In the genomic region with DNA sequence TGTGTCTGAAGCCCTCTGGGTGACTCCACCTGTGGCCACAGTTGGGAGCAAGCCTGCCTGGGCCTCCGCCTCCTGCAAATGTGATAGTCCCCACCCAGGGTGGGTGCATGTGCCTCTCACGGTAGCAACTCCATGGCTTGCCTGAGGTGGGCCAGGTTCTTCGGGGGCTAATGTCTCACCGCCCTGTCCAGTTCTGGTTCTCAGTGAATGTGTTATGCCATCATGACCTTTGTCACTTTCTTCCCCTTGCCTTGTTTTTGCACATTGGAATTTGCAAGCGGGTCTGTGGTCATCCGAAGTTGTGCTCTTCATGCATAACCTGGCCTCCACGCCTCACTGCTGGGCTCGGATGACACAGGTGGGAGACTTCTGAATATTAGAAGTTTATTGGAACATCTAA, we compare ENCODE assay signal across 21 cellular contexts. TPM values are rescaled to one million over a fixed set of nuclear protein-coding genes. Genes with fewer than 3 reads are reported as not detected.
DNase-seq lines count a peak whose midpoint lies in the region; ATAC-seq, FAIRE-seq and TF ChIP-seq lines count a peak whose summit lies in the region.
"Had no signal": no experiment of that assay in that cellular context is flagged by ENCODE, and none has a peak within 500 bp of the region (broad histone marks: within the 10 kb centered on the region; RNA-seq: fewer than 3 reads in every experiment).

No MANE protein-coding gene starts in this region.

- no peak overlapping the region for H4K5ac ChIP-seq in H1 (ENCODE audit: insufficient read length, low read depth, low read length)

- intact Hi-C loops in HepG2 (cut with micrococcal nuclease; ENCODE audit: unreplicated experiment): no loop called here

- ATAC-seq in HepG2: peak; percentile 74
- ATAC-seq: A549, K562 had no signal

- H3K27me3 ChIP-seq in HUES48 (ENCODE audit: control insufficient read depth, insufficient read depth, low read length): no peaks in the 10 kb centered on the region
- no peaks in the 10 kb centered on the region for H3K27me3 ChIP-seq in H1 (replicated peaks in 1 of 4; ENCODE audit: control insufficient read depth in 3 of 4, extremely low read depth in 1 of 4, insufficient read depth in 3 of 4, low read length in 3 of 4)
- H3K27me3 ChIP-seq in HepG2 (ENCODE audit: control insufficient read depth in 1 of 2, insufficient read depth in 2 of 2, low read length in 2 of 2): no peaks in the 10 kb centered on the region
- no peaks in the 10 kb centered on the region for H3K27me3 ChIP-seq in trophoblast cell (ENCODE audit: insufficient read depth, low read length)
- H3K27me3 ChIP-seq: BE2C had no signal

- peak overlapping the region; percentile 7 for H3K27ac ChIP-seq in HUES48 (ENCODE audit: low read depth, low read length)
- no peak overlapping the region for H3K27ac ChIP-seq in H1 (ENCODE audit: low read depth, low read length)
- peak overlapping the region; percentile 47 for H3K27ac ChIP-seq in HepG2 (ENCODE audit: extremely low read length, insufficient read depth, low read length)
- no peak overlapping the region for H3K27ac ChIP-seq in trophoblast cell (ENCODE audit: low read depth, low read length)
- H3K27ac ChIP-seq: A549, C4-2B, HL-60 had no signal

- H4K91ac ChIP-seq in H1 (replicated peaks; ENCODE audit: insufficient read length, low read length): no peak overlapping the region
- no peak overlapping the region for H4K91ac ChIP-seq in trophoblast cell (ENCODE audit: low read depth, low read length)

- H3K79me2 ChIP-seq in H1 (ENCODE audit: control insufficient read depth in 1 of 2, insufficient read depth in 2 of 2, low read length in 2 of 2) (peaks cover 0 to 34% of the 10 kb centered on the region in 2 experiments; a peak in 2 of 4 replicates), HepG2 (ENCODE audit: insufficient read depth, low read length) (peaks cover 3% of the 10 kb centered on the region), trophoblast cell (ENCODE audit: control insufficient read depth, insufficient read depth, low read length, poor library complexity) (peaks cover 11% of the 10 kb centered on the region)

- H3K36me3 Mint-ChIP-seq in endothelial cell (ENCODE audit: low read depth, unreplicated experiment): peaks cover 2% of the 10 kb centered on the region
- H3K36me3 Mint-ChIP-seq: CD4-positive, alpha-beta memory T cell had no signal

- no peak overlapping the region for H3K18ac ChIP-seq in H1 (ENCODE audit: extremely low read depth, low read length)
- peak overlapping the region; percentile 52 for H3K18ac ChIP-seq in trophoblast cell (ENCODE audit: low read length)

- H3K4me1 Mint-ChIP-seq in endothelial cell (ENCODE audit: unreplicated experiment): peaks cover 12% of the 10 kb centered on the region
- H3K4me1 Mint-ChIP-seq: CD4-positive, alpha-beta memory T cell had no signal

- H2BK5ac ChIP-seq in H1 (ENCODE audit: low read depth, low read length) (no peak overlapping the region), trophoblast cell (ENCODE audit: low read depth, low read length, poor library complexity) (no peak overlapping the region)

- POLR2A ChIA-PET in H1 (lab: Charles Lee; ENCODE audit: partially characterized antibody): no interaction called here
- POLR2A ChIA-PET in HepG2 (lab: Yijun Ruan, JAX): interaction anchor here (2.6 kb wide), 1 partner anchor 20 kb away, joined by 15 read pairs; no protein-coding TSS in a partner anchor

- DNase-seq in H1 (ENCODE audit: low read depth in 1 of 2, low spot score in 2 of 2) (no peak), HepG2 (ENCODE audit: low spot score) (peak; percentile 38), trophoblast cell (no peak), HUDEP-2 (lab: John Stamatoyannopoulos, UW; ENCODE audit: unreplicated experiment in 76 of 76) (no peak), endothelial cell (ENCODE audit: low spot score) (no peak), GM10266 (ENCODE audit: extremely low spot score) (no peak)
- DNase-seq: BE2C; CD4-positive, alpha-beta memory T cell; DMS153; DMS79 treated with DMSO at 0.1 percent for 48 hours; EL had no signal

- no peak overlapping the region for H3K9ac ChIP-seq in HUES48 (ENCODE audit: low read depth, low read length)
- H3K9ac ChIP-seq in H1 (replicated peaks in 1 of 4; ENCODE audit: extremely low read depth in 1 of 4, low read depth in 3 of 4, low read length in 3 of 4): no peak overlapping the region
- H3K9ac ChIP-seq in HepG2 (ENCODE audit: insufficient read depth, low read depth, low read length): 0 out of 2 replicates have a peak overlapping the region, but pooled peaks have one; percentile 15
- no peak overlapping the region for H3K9ac ChIP-seq in trophoblast cell (ENCODE audit: low read length)

- TF ChIP-seq EP300 in H1 (IDR thresholded peaks at IDR 0.05; ENCODE audit: borderline replicate concordance in 1 of 2, low read depth in 2 of 2, low read length in 2 of 2): no peak
- TF ChIP-seq EP300 in HepG2 (IDR thresholded peaks at IDR 0.05; ENCODE audit: low read depth in 2 of 2, low read length in 2 of 2): no peak
- no peak for TF ChIP-seq EP300 in HepG2 (CRISPR knock-in tag; IDR thresholded peaks at IDR 0.05; ENCODE audit: borderline replicate concordance)

- H3K4me3 Mint-ChIP-seq in endothelial cell (ENCODE audit: unreplicated experiment): no peak overlapping the region
- H3K4me3 Mint-ChIP-seq: CD4-positive, alpha-beta memory T cell had no signal

- H3K4me3 ChIP-seq in HUES48 (ENCODE audit: low read depth, low read length) (no peak overlapping the region), H1 (ENCODE audit: extremely low read depth in 1 of 4, insufficient read depth in 2 of 4, low read depth in 3 of 4, low read length in 4 of 4) (no peak overlapping the region), HepG2 (replicated peaks in 1 of 3; ENCODE audit: insufficient read depth in 1 of 3, low read depth in 2 of 3, low read length in 3 of 3) (peak overlapping the region in 1 of 3 experiments; percentile 33; a peak in 2 of 6 replicates), trophoblast cell (ENCODE audit: low read depth, low read length) (no peak overlapping the region)
- H3K4me3 ChIP-seq: A549, K562 had no signal

- H3K4me2 ChIP-seq in H1 (ENCODE audit: insufficient read depth in 1 of 2, low read depth in 2 of 2, low read length in 2 of 2) (peak overlapping the region in 1 of 2 experiments; percentile 45; a peak in 1 of 4 replicates), HepG2 (ENCODE audit: low read depth, low read length) (peak overlapping the region; percentile 68), trophoblast cell (ENCODE audit: low read length) (no peak overlapping the region)
- H3K4me2 ChIP-seq: A549 had no signal

- no peak overlapping the region for H2BK20ac ChIP-seq in H1 (ENCODE audit: low read length)

- H2BK120ac ChIP-seq in H1 (replicated peaks; ENCODE audit: low read depth, low read length): peak overlapping the region; percentile 43
- H2BK120ac ChIP-seq in trophoblast cell (ENCODE audit: insufficient read depth, low read length, poor library complexity): no peak overlapping the region

- no peak overlapping the region for H2BK12ac ChIP-seq in H1 (ENCODE audit: low read depth, low read length)
- H2BK12ac ChIP-seq in trophoblast cell (ENCODE audit: low read length): no peak overlapping the region

- peaks cover 1% of the 10 kb centered on the region for H3K79me1 ChIP-seq in H1 (ENCODE audit: low read depth, low read length)
- H3K79me1 ChIP-seq in trophoblast cell (ENCODE audit: low read length): peaks cover 14% of the 10 kb centered on the region

- H3K4ac ChIP-seq in H1 (replicated peaks; ENCODE audit: insufficient read length, low read depth, low read length): no peak overlapping the region
- H3K4ac ChIP-seq in trophoblast cell (ENCODE audit: low read depth, low read length): peak overlapping the region; percentile 87

- no TSS peak for BruUV-seq in HepG2 (replicated peaks; lab: Mats Ljungman, UMichigan)

- H3K23ac ChIP-seq in H1 (ENCODE audit: insufficient read length): no peak overlapping the region
- H3K23ac ChIP-seq in trophoblast cell (ENCODE audit: low read length): no peak overlapping the region

- H3K36me3 ChIP-seq in HUES48 (ENCODE audit: control insufficient read depth, insufficient read depth, low read length): no peaks in the 10 kb centered on the region
- H3K36me3 ChIP-seq in H1 (ENCODE audit: control insufficient read depth in 2 of 4, insufficient read depth in 4 of 4, low read length in 3 of 4): no peaks in the 10 kb centered on the region
- no peaks in the 10 kb centered on the region for H3K36me3 ChIP-seq in HepG2 (replicated peaks in 1 of 2; ENCODE audit: control insufficient read depth in 1 of 2, insufficient read depth in 2 of 2, low read length in 2 of 2)
- H3K36me3 ChIP-seq in trophoblast cell (ENCODE audit: control insufficient read depth in 1 of 2, insufficient read depth in 2 of 2, low read length in 2 of 2): peaks cover 0 to 3% of the 10 kb centered on the region in 2 experiments
- H3K36me3 ChIP-seq: BE2C had no signal

- no peak for TF ChIP-seq POLR2A in H1 (IDR thresholded peaks at IDR 0.05; ENCODE audit: control extremely low read depth in 1 of 2, low read depth in 2 of 2, low read length in 2 of 2)
- no peak for TF ChIP-seq POLR2A in HepG2 (IDR thresholded peaks at IDR 0.05; ENCODE audit: insufficient read depth in 1 of 2, low read depth in 2 of 2, low read length in 2 of 2)

- in situ Hi-C loops in HepG2 (cut with HindIII; ENCODE audit: extremely low pct_ligation_motif_present, low pct_unique_long_range_greater_than_20kb): no loop called here

- H2AFZ ChIP-seq in H1 (ENCODE audit: low read length) (no peak overlapping the region), HepG2 (ENCODE audit: low read length) (no peak overlapping the region), trophoblast cell (ENCODE audit: insufficient read depth, low read length, poor library complexity) (no peak overlapping the region)

- TF ChIP-seq CTCF in H1 (IDR thresholded peaks at IDR 0.05; ENCODE audit: control extremely low read depth in 1 of 3, insufficient read depth in 1 of 3, low read depth in 1 of 3, low read length in 3 of 3): no peak
- no peak for TF ChIP-seq CTCF in HepG2 (CRISPR knock-in tag; IDR thresholded peaks at IDR 0.05)
- TF ChIP-seq CTCF in endothelial cell (IDR thresholded peaks at IDR 0.05; ENCODE audit: unreplicated experiment): no peak
- no peak for TF ChIP-seq CTCF in GM10266 (IDR thresholded peaks at IDR 0.05; ENCODE audit: control insufficient read depth, insufficient read depth, low read depth, missing control alignments)

- no peak for FAIRE-seq in H1 (lab: Jason Lieb, UNC)
- no peak for FAIRE-seq in HepG2 (lab: Jason Lieb, UNC)
- FAIRE-seq: A549, D721Med, G401.6, GM12892, GM19239, H54, K562 had no signal

- no peak overlapping the region for H3K56ac ChIP-seq in H1 (replicated peaks; ENCODE audit: insufficient read length, low read depth, low read length)

- no peak overlapping the region for H4K12ac ChIP-seq in trophoblast cell (ENCODE audit: low read depth, low read length)

- H4K8ac ChIP-seq in H1 (ENCODE audit: extremely low read depth, insufficient read depth, low read length) (no peak overlapping the region), trophoblast cell (ENCODE audit: low read depth, low read length) (no peak overlapping the region)

- no peaks in the 10 kb centered on the region for H3K27me3 Mint-ChIP-seq in endothelial cell (ENCODE audit: unreplicated experiment)

- no peaks in the 10 kb centered on the region for H3K23me2 ChIP-seq in H1 (ENCODE audit: low read depth, low read length)

- H4K20me1 ChIP-seq in H1 (replicated peaks in 1 of 2; ENCODE audit: control insufficient read depth in 1 of 2, insufficient read depth in 2 of 2, low read length in 2 of 2) (peaks cover 0 to 2% of the 10 kb centered on the region in 2 experiments), HepG2 (ENCODE audit: insufficient read depth, low read length) (no peaks in the 10 kb centered on the region)

- no peak overlapping the region for H3K27ac Mint-ChIP-seq in endothelial cell (ENCODE audit: unreplicated experiment)

- no peaks in the 10 kb centered on the region for H3K9me3 Mint-ChIP-seq in endothelial cell (ENCODE audit: unreplicated experiment)

- H3K14ac ChIP-seq in H1 (ENCODE audit: insufficient read length) (no peak overlapping the region), trophoblast cell (ENCODE audit: low read length) (no peak overlapping the region)

- TF ChIP-seq RAD21 in H1 (IDR thresholded peaks at IDR 0.05 in 1 of 2, conservative IDR thresholded peaks at IDR 0.05 in 1 of 2; ENCODE audit: low read depth in 2 of 2, low read length in 2 of 2): no peak
- no peak for TF ChIP-seq RAD21 in HepG2 (CRISPR knock-in tag; IDR thresholded peaks at IDR 0.05)

- H3K4me1 ChIP-seq in HUES48 (ENCODE audit: control insufficient read depth, insufficient read depth, low read length) (peaks cover 40% of the 10 kb centered on the region), H1 (replicated peaks in 1 of 4; ENCODE audit: control insufficient read depth in 3 of 4, insufficient read depth in 4 of 4, low read length in 3 of 4) (peaks cover 4 to 24% (median 15%) of the 10 kb centered on the region in 4 experiments), HepG2 (ENCODE audit: insufficient read depth, low read length) (peaks cover 25% of the 10 kb centered on the region), trophoblast cell (ENCODE audit: control insufficient read depth in 1 of 2, insufficient read depth in 2 of 2, low read length in 2 of 2) (peaks cover 22 to 31% of the 10 kb centered on the region in 2 experiments)
- H3K4me1 ChIP-seq: BE2C had no signal

- 82% methylated on average over 6 of the region's 8 CpGs; no CpG with 5 or more reads in 1 of the 2 experiments for WGBS in H1 (ENCODE audit: extremely low coverage in 1 of 2, insufficient coverage in 1 of 2, insufficient read length in 1 of 2, insufficient replicate concordance in 2 of 2, low coverage in 1 of 2, low lambda C conversion rate in 2 of 2, missing lambda C conversion rate in 1 of 2), 2 experiments
- WGBS in HepG2 (ENCODE audit: low lambda C conversion rate): 39% methylated on average over 5 of the region's 8 CpGs
- WGBS in trophoblast cell (ENCODE audit: extremely low coverage, insufficient coverage, insufficient read length): no CpG with 5 or more reads among the region's 8 CpGs

- CTCF ChIA-PET in H1 (lab: Charles Lee; ENCODE audit: partially characterized antibody): no interaction called here
- CTCF ChIA-PET in HepG2 (lab: Yijun Ruan, JAX; ENCODE audit: low intra/inter-chr PET ratio, low total read pairs): no interaction called here

- H3K9me3 ChIP-seq in HUES48 (ENCODE audit: control insufficient read depth, insufficient read depth, low read length): no peaks in the 10 kb centered on the region
- H3K9me3 ChIP-seq in H1 (ENCODE audit: insufficient read depth in 2 of 2, low read depth in 1 of 2, low read length in 1 of 2): no peaks in the 10 kb centered on the region
- no peaks in the 10 kb centered on the region for H3K9me3 ChIP-seq in HepG2 (ENCODE audit: low read length)
- H3K9me3 ChIP-seq in trophoblast cell (ENCODE audit: insufficient read depth, low read depth, low read length): peaks cover 2% of the 10 kb centered on the region
- H3K9me3 ChIP-seq: A549, BE2C had no signal

- H2AK5ac ChIP-seq in H1 (ENCODE audit: low read depth, low read length) (no peak overlapping the region), trophoblast cell (ENCODE audit: low read length) (peak overlapping the region; percentile 65)

- no peak overlapping the region for H2BK15ac ChIP-seq in H1 (ENCODE audit: low read length)

RNA-seq across cellular contexts. Expression of a gene that starts 39.7 kb away (rescaled TPM):
- total RNA-seq in H1 (2021; fragmentation: NEBNext Ultra II Directional; extraction: Animal tissue kit (Norgen Biotek cat#: 25700)): 14.1 and 14.2 TPM in 2 replicates
- polyA plus RNA-seq in H1 (2011; rRNA removed) (3.4 and 6.0 TPM in 2 replicates), HepG2 (2011; rRNA removed) (0.92 and 0.97 TPM in 2 replicates)
- polyA plus RNA-seq in H1 (2011; cell fraction: cytosol; rRNA removed): 2.5 TPM
- 8.0 TPM for polyA plus RNA-seq in H1 (2011; cell fraction: nucleus; rRNA removed)
- 8.4 to 9.7 TPM (median 9.0 TPM) in 4 replicates for polyA plus RNA-seq in H1 (2012, experiment 1 of 2)
- polyA plus RNA-seq in H1 (2012, experiment 2 of 2): 4.7 TPM
- 6.2 TPM for polyA plus RNA-seq in H1 (2013, experiment 1 of 2)
- polyA plus RNA-seq in H1 (2013, experiment 2 of 2): 5.9 TPM
- 6.0 and 6.7 TPM in 2 replicates for polyA minus RNA-seq in H1 (2011; rRNA and poly(A)+ RNA removed)
- polyA minus RNA-seq in H1 (2011; cell fraction: cytosol; rRNA and poly(A)+ RNA removed): 8.9 TPM
- 10.6 TPM for polyA minus RNA-seq in H1 (2011; cell fraction: nucleus; rRNA and poly(A)+ RNA removed)
- total RNA-seq in HepG2 (2016; rRNA removed; fragmentation: Illumina TruSeq; extraction: Trizol) (1.3 and 1.4 TPM in 2 replicates), endothelial cell (ENCODE audit: unreplicated experiment) (22.3 TPM)
- 0.62 and 0.71 TPM in 2 replicates for total RNA-seq in HepG2 (2016; cell fraction: cytosol; rRNA removed; fragmentation: Illumina TruSeq; extraction: Trizol; ENCODE audit: low read depth)
- total RNA-seq in HepG2 (2016; cell fraction: insoluble cytoplasmic fraction; rRNA removed; fragmentation: Illumina TruSeq; extraction: Trizol): 1.2 and 1.3 TPM in 2 replicates
- total RNA-seq in HepG2 (2016; cell fraction: membrane; rRNA removed; fragmentation: Illumina TruSeq; extraction: Trizol): 0.68 and 0.90 TPM in 2 replicates
- total RNA-seq in HepG2 (2016; cell fraction: nucleus; rRNA removed; fragmentation: Illumina TruSeq; extraction: Trizol): 1.8 and 2.1 TPM in 2 replicates
- polyA plus RNA-seq in HepG2 (2011; cell fraction: cytosol; rRNA removed): 0.56 and 0.71 TPM in 2 replicates
- polyA plus RNA-seq in HepG2 (2011; cell fraction: nucleus; rRNA removed): 2.5 TPM in 2 replicates
- 2.4 and 2.5 TPM in 2 replicates for polyA plus RNA-seq in HepG2 (2012)
- 0.08 TPM in 2 replicates for polyA plus RNA-seq in HepG2 (2016; cell fraction: cytosol; fragmentation: Illumina TruSeq; extraction: Trizol; ENCODE audit: low read depth)
- polyA plus RNA-seq in HepG2 (2016; cell fraction: insoluble cytoplasmic fraction; fragmentation: Illumina TruSeq; extraction: Trizol; ENCODE audit: low read depth): 1.2 and 1.3 TPM in 2 replicates
- polyA plus RNA-seq in HepG2 (2016; cell fraction: membrane; fragmentation: Illumina TruSeq; extraction: Trizol; ENCODE audit: low read depth): 0.15 and 0.20 TPM in 2 replicates
- polyA plus RNA-seq in HepG2 (2016; cell fraction: nucleus; fragmentation: Illumina TruSeq; extraction: Trizol; ENCODE audit: insufficient read depth, low read depth): 1.9 and 2.3 TPM in 2 replicates
- 2.5 TPM in 1 of 2 replicates, not detected in the other for polyA minus RNA-seq in HepG2 (2011; rRNA and poly(A)+ RNA removed; ENCODE audit: low replicate concordance)
- polyA minus RNA-seq in HepG2 (2011; cell fraction: cytosol; rRNA and poly(A)+ RNA removed): 1.7 and 1.8 TPM in 2 replicates
- 3.1 and 3.2 TPM in 2 replicates for polyA minus RNA-seq in HepG2 (2011; cell fraction: nucleus; rRNA and poly(A)+ RNA removed)
- polyA plus RNA-seq in trophoblast cell (2013): 14.5 and 14.6 TPM in 2 replicates
- total RNA-seq: CD4-positive, alpha-beta memory T cell; K562 had no signal
- polyA plus RNA-seq: CD4-positive, alpha-beta memory T cell; K562 had no signal

Comparison
In these comparisons a context has a peak if more than half of its experiments do, and no peak if none do; other contexts are left out.
1. H3K27ac ChIP-seq: peak in HUES48 (single experiment) and HepG2 (single experiment); none in H1 (single experiment) and trophoblast cell (single experiment).